In genomic region chr1:15770313-15770962, GRCh38 we compare ENCODE assay signal across 32 cellular contexts. TPM values are rescaled to one million over a fixed set of nuclear protein-coding genes. Genes with fewer than 3 reads are reported as not detected.
"Had no signal": no experiment of that assay in that cellular context is flagged by ENCODE, and none has a peak within 500 bp of the region (broad histone marks: within the 10 kb centered on the region; RNA-seq: fewer than 3 reads in every experiment).

No MANE protein-coding gene starts in this region.

- H3K9me3 ChIP-seq: adrenal gland had no signal

- H3K4me3 ChIP-seq: adrenal gland had no signal

- H3K4me3 Mint-ChIP-seq: activated CD4-positive, alpha-beta T cell treated with anti-CD3 and anti-CD28 coated beads, Interleukin-2, amount 10 ng/mL, durations not matched to agents 24 days and 14 days; activated CD8-positive, alpha-beta T cell treated with anti-CD3 and anti-CD28 coated beads for 36 hours; activated naive CD4-positive, alpha-beta T cell treated with anti-CD3 and anti-CD28 coated beads for 36 hours; IgD-negative memory B cell had no signal

- H3K4me1 ChIP-seq: adrenal gland had no signal

- DNase-seq: activated CD4-positive, alpha-beta T cell treated with anti-CD3 and anti-CD28 coated beads, Interleukin-2, amount 10 ng/mL, durations not matched to agents 24 days and 14 days; activated CD4-positive, alpha-beta T cell treated with anti-CD3 and anti-CD28 coated beads, Interleukin-2, amount 50 U/mL, for 4 hours; activated CD8-positive, alpha-beta T cell treated with anti-CD3 and anti-CD28 coated beads for 36 hours; activated gamma-delta T cell; activated naive CD4-positive, alpha-beta T cell treated with anti-CD3 and anti-CD28 coated beads for 36 hours; activated T-cell treated with anti-CD3 and anti-CD28 coated beads, Interleukin-2, amount 50 U/mL, for 1 hour; adrenal gland; brain microvascular endothelial cell; central memory CD4-positive, alpha-beta T cell; KG1; MM.1S; MV-4-11; NCI-H1092; NCI-H1436 treated with DMSO at 0.1 percent for 48 hours; NCI-H1694 treated with DMSO at 0.1 percent for 48 hours; NCI-H2029; NCI-H2227 treated with DMSO at 0.1 percent for 48 hours; NCI-H446; NCI-H510A treated with DMSO at 0.1 percent for 48 hours; NCI-H526 treated with DMSO at 0.1 percent for 48 hours; NCI-H774; RPMI8226; SIG-M5; SW 1271; T-helper 1 cell; T-helper 2 cell; T-helper 9 cell had no signal

- ATAC-seq: activated CD8-positive, alpha-beta T cell treated with anti-CD3 and anti-CD28 coated beads for 36 hours; activated naive CD4-positive, alpha-beta T cell treated with anti-CD3 and anti-CD28 coated beads, Interleukin-2, amount 50 U/mL, for 72 hours; Panc1; Right ventricle myocardium inferior had no signal

- H3K27ac Mint-ChIP-seq: activated CD4-positive, alpha-beta T cell treated with anti-CD3 and anti-CD28 coated beads, Interleukin-2, amount 10 ng/mL, durations not matched to agents 24 days and 14 days; activated CD8-positive, alpha-beta T cell treated with anti-CD3 and anti-CD28 coated beads for 36 hours; activated naive CD4-positive, alpha-beta T cell treated with anti-CD3 and anti-CD28 coated beads for 36 hours; activated naive CD4-positive, alpha-beta T cell treated with anti-CD3 and anti-CD28 coated beads, Interleukin-2, amount 50 U/mL, for 72 hours; activated T-helper 2 cell treated with anti-CD3 and anti-CD28 coated beads, Interferon-gamma antibody, Interleukin-2, Interleukin-4, amounts not matched to agents 10 μg/mL and 5 μg/mL and 100 μg/mL, durations not matched to agents 14 hours and 24 hours and 36 hours; IgD-negative memory B cell had no signal

- H3K27me3 ChIP-seq: adrenal gland, brain microvascular endothelial cell had no signal

- H3K27ac ChIP-seq: adrenal gland, brain microvascular endothelial cell had no signal

- H3K4me1 Mint-ChIP-seq: activated CD4-positive, alpha-beta T cell treated with anti-CD3 and anti-CD28 coated beads, Interleukin-2, amount 10 ng/mL, durations not matched to agents 24 days and 14 days had no signal

- H3K36me3 Mint-ChIP-seq: activated naive CD4-positive, alpha-beta T cell treated with anti-CD3 and anti-CD28 coated beads, Interleukin-2, amount 50 U/mL, for 72 hours had no signal

- H3K9me3 Mint-ChIP-seq: activated CD4-positive, alpha-beta T cell treated with anti-CD3 and anti-CD28 coated beads, Interleukin-2, amount 10 ng/mL, durations not matched to agents 24 days and 14 days; activated CD8-positive, alpha-beta T cell treated with anti-CD3 and anti-CD28 coated beads for 36 hours; activated naive CD4-positive, alpha-beta T cell treated with anti-CD3 and anti-CD28 coated beads for 36 hours; activated naive CD4-positive, alpha-beta T cell treated with anti-CD3 and anti-CD28 coated beads, Interleukin-2, amount 50 U/mL, for 72 hours; activated T-helper 2 cell treated with anti-CD3 and anti-CD28 coated beads, Interferon-gamma antibody, Interleukin-2, Interleukin-4, amounts not matched to agents 10 μg/mL and 5 μg/mL and 100 μg/mL, durations not matched to agents 14 hours and 24 hours and 36 hours; IgD-negative memory B cell had no signal

RNA-seq across cellular contexts. Expression of gene FBLIM1, which starts 11.8 kb away (rescaled TPM):
- polyA plus RNA-seq: IgD-negative memory B cell had no signal

RNA-seq across cellular contexts. Expression of gene TMEM82, which starts 28.1 kb away (rescaled TPM):
- polyA plus RNA-seq: adrenal gland, IgD-negative memory B cell had no signal

RNA-seq across cellular contexts. Expression of gene SLC25A34, which starts 34.4 kb away (rescaled TPM):
- polyA plus RNA-seq: IgD-negative memory B cell had no signal
